ENCODE assay signal across 8 cellular contexts in the genomic region with DNA sequence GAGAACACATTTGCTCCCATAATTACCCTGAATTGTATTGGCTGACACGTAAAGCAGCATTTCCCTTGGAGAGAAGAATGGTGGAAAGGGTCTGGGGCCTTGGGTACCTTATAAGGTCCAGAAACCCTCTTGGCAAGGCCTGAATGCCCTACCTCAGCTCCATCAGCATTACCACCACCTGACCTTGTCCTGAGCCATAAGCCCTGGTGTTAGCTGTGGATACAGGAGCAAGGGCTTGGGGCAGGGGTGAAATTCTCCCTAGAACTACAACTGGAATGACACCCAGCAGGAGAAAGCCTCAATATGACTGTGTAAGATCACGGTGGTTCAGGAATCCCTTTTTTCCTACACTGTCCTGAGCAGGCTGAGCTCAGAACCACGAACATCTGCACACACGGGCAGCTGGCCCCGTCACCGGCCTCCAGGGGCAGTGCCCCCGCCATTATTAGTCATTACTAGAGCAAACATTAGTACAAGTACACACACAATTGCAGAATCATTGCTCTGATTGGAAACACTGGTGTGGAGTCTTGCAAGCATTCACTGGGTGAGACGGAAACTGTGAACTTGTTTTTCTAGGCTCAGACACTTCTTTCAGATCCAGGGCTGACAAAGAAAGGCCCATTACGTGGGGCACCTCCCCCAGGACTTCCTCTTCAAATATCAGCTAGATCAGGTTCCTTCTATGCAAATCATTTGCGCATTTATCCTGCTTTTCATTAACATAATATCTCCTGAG. TPM values are rescaled to one million over a fixed set of nuclear protein-coding genes. Genes with fewer than 3 reads are reported as not detected.
DNase-seq lines count a peak whose midpoint lies in the region; ATAC-seq and TF ChIP-seq lines count a peak whose summit lies in the region.

No MANE protein-coding gene starts in this region.

- H3K27ac ChIP-seq in tibial artery: no peak overlapping the region

- no peak overlapping the region for H3K4me3 Mint-ChIP-seq in activated naive CD4-positive, alpha-beta T cell treated with anti-CD3 and anti-CD28 coated beads for 36 hours

- H3K27ac Mint-ChIP-seq in activated naive CD4-positive, alpha-beta T cell treated with anti-CD3 and anti-CD28 coated beads, Interleukin-2, amount 50 U/mL, for 72 hours: no peak overlapping the region
- no peak overlapping the region for H3K27ac Mint-ChIP-seq in activated naive CD4-positive, alpha-beta T cell treated with anti-CD3 and anti-CD28 coated beads for 36 hours

- H3K36me3 Mint-ChIP-seq in activated naive CD4-positive, alpha-beta T cell treated with anti-CD3 and anti-CD28 coated beads, Interleukin-2, amount 50 U/mL, for 72 hours: peaks cover 0 to under 1% of the 10 kb centered on the region in 2 donors
- no peaks in the 10 kb centered on the region for H3K36me3 Mint-ChIP-seq in activated naive CD4-positive, alpha-beta T cell treated with anti-CD3 and anti-CD28 coated beads for 36 hours (ENCODE audit: low read depth)

- CTCF ChIA-PET in activated naive CD4-positive, alpha-beta T cell treated with anti-CD3 and anti-CD28 coated beads for 36 hours (lab: Charles Lee): interaction anchor here (0.6 to 1.4 kb wide), 2 partner anchors 31 to 1105 kb away, joined by 3 to 4 read pairs; no protein-coding TSS in a partner anchor

- peaks cover 5% of the 10 kb centered on the region for H3K4me1 Mint-ChIP-seq in activated naive CD4-positive, alpha-beta T cell treated with anti-CD3 and anti-CD28 coated beads for 36 hours (ENCODE audit: low read depth)

- peaks cover 0 to under 1% of the 10 kb centered on the region in 2 donors for H3K9me3 Mint-ChIP-seq in activated naive CD4-positive, alpha-beta T cell treated with anti-CD3 and anti-CD28 coated beads, Interleukin-2, amount 50 U/mL, for 72 hours
- no peaks in the 10 kb centered on the region for H3K9me3 Mint-ChIP-seq in activated naive CD4-positive, alpha-beta T cell treated with anti-CD3 and anti-CD28 coated beads for 36 hours

- intact Hi-C loops in activated naive CD4-positive, alpha-beta T cell treated with anti-CD3 and anti-CD28 coated beads for 36 hours (cut with micrococcal nuclease): no loop called here
- intact Hi-C loops in tibial artery (cut with DNase I; ENCODE audit: low total_unique reads): no loop called here

- H3K4me1 ChIP-seq in tibial artery: no peaks in the 10 kb centered on the region

- H3K27me3 ChIP-seq in tibial artery: peaks cover 0 to 10% of the 10 kb centered on the region in 2 donors

- H3K9me3 ChIP-seq in tibial artery: peaks cover 0 to 6% (median 0%) of the 10 kb centered on the region in 3 donors

- peak; percentile 34 to 38 for ATAC-seq in activated naive CD4-positive, alpha-beta T cell treated with anti-CD3 and anti-CD28 coated beads, Interleukin-2, amount 50 U/mL, for 72 hours
- ATAC-seq in HG02884 (IDR thresholded peaks at IDR 0.05; ENCODE audit: unreplicated experiment): peak; percentile 76

- TF ChIP-seq CTCF in tibial artery (IDR thresholded peaks at IDR 0.05): no peak

- no peak for DNase-seq in activated naive CD4-positive, alpha-beta T cell treated with anti-CD3 and anti-CD28 coated beads, Interleukin-2, amount 50 U/mL, for 72 hours (ENCODE audit: low spot score in 2 of 2)
- no peak for DNase-seq in activated naive CD4-positive, alpha-beta T cell treated with anti-CD3 and anti-CD28 coated beads for 36 hours
- peak; percentile 7 for DNase-seq in NOMO-1 treated with DMSO at 0.1 percent for 48 hours (lab: John Stamatoyannopoulos, UW; ENCODE audit: unreplicated experiment)
- DNase-seq in fibroblast of the conjunctiva (ENCODE audit: low read depth): peak; percentile 16
- no peak for DNase-seq in dermis blood vessel endothelial cell
- DNase-seq in tibial artery: no peak
- DNase-seq in activated CD8-positive, alpha-beta memory T cell treated with anti-CD3 and anti-CD28 coated beads, Interleukin-2, amount 50 U/mL, for 4 hours: no peak

- no peak overlapping the region for H3K4me3 ChIP-seq in tibial artery

- no peaks in the 10 kb centered on the region for H3K36me3 ChIP-seq in tibial artery

- H3K27me3 Mint-ChIP-seq in activated naive CD4-positive, alpha-beta T cell treated with anti-CD3 and anti-CD28 coated beads for 36 hours (ENCODE audit: low read depth): no peaks in the 10 kb centered on the region

RNA-seq across cellular contexts. Expression of a gene that starts 26.7 kb away (rescaled TPM):
- total RNA-seq in activated naive CD4-positive, alpha-beta T cell treated with anti-CD3 and anti-CD28 coated beads, Interleukin-2, amount 50 U/mL, for 72 hours: 10 to 100 TPM; 34.7 to 49.7 TPM
- total RNA-seq in activated naive CD4-positive, alpha-beta T cell treated with anti-CD3 and anti-CD28 coated beads for 36 hours: 10 to 100 TPM; 34.0 to 42.1 TPM
- total RNA-seq in dermis blood vessel endothelial cell: 55.0 and 70.1 TPM in 2 replicates

RNA-seq across cellular contexts. Expression of a gene that starts 52.7 kb away (rescaled TPM):
- 100 to 1,000 TPM; 133 to 190 TPM for total RNA-seq in activated naive CD4-positive, alpha-beta T cell treated with anti-CD3 and anti-CD28 coated beads, Interleukin-2, amount 50 U/mL, for 72 hours
- 100 to 1,000 TPM; 303 to 314 TPM for total RNA-seq in activated naive CD4-positive, alpha-beta T cell treated with anti-CD3 and anti-CD28 coated beads for 36 hours
- total RNA-seq in dermis blood vessel endothelial cell: 110 and 146 TPM in 2 replicates

Comparison
In these comparisons a context has a peak if more than half of its experiments do, and no peak if none do; other contexts are left out.
1. DNase-seq: peak in NOMO-1 treated with DMSO at 0.1 percent for 48 hours (single experiment) and fibroblast of the conjunctiva (single experiment); none in activated naive CD4-positive, alpha-beta T cell treated with anti-CD3 and anti-CD28 coated beads, Interleukin-2, amount 50 U/mL, for 72 hours (0 of 2), activated naive CD4-positive, alpha-beta T cell treated with anti-CD3 and anti-CD28 coated beads for 36 hours (single experiment), dermis blood vessel endothelial cell (single experiment), tibial artery (0 of 2) and activated CD8-positive, alpha-beta memory T cell treated with anti-CD3 and anti-CD28 coated beads, Interleukin-2, amount 50 U/mL, for 4 hours (single experiment).